ENCODE assay signal across 11 cellular contexts in the genomic region with DNA sequence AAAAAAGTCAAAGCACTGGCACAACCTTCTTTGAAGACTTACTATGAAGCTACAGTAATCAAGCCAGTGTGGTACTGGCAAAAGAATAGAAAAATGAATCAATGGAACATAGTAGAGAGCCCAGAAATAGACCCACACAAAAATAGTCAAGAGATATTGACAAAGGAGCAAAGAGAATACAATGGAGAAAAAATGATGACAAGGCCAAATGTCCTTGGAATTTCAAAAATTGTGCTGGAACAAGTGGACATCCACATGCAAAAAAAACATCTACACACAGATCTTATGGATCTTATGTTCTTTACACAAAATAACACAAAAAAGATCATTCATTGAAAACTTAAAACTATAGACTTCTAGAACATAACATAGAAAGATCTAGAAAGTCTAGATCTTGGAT.
"Had no signal": no experiment of that assay in that cellular context is flagged by ENCODE, and none has a peak within 500 bp of the region (broad histone marks: within the 10 kb centered on the region; RNA-seq: fewer than 3 reads in every experiment).

No MANE protein-coding gene starts in this region.

- H3K9me3 ChIP-seq: HAP-1 had no signal

- H3K4me3 ChIP-seq: GM23248, GM23338, HAP-1 had no signal

- H3K9ac ChIP-seq: GM23248 had no signal

- FAIRE-seq: H1, H54 had no signal

- H3K36me3 ChIP-seq: HAP-1 had no signal

- H3K27ac ChIP-seq: GM23248 had no signal

- H2AFZ ChIP-seq: GM23248, GM23338 had no signal

- H3K4me2 ChIP-seq: GM23338 had no signal

- H3K4me1 ChIP-seq: HAP-1 had no signal

- ATAC-seq: GM23338, HCT116 had no signal

- DNase-seq: GM23248, GOT3, H7, H9, HCEC 1CT, HFFc6 had no signal
